In genomic region chrX:69153060-69153730, GRCh38 we compare ENCODE assay signal across 9 cellular contexts. TPM values are rescaled to one million over a fixed set of nuclear protein-coding genes. Genes with fewer than 3 reads are reported as not detected.
A peak's percentile ranks its signal among the peaks of the same experiment; 100 is the strongest.
DNase-seq lines count a peak whose midpoint lies in the region; ATAC-seq and TF ChIP-seq lines count a peak whose summit lies in the region.
"Had no signal": no experiment of that assay in that cellular context is flagged by ENCODE, and none has a peak within 500 bp of the region (broad histone marks: within the 10 kb centered on the region; RNA-seq: fewer than 3 reads in every experiment).

No MANE protein-coding gene starts in this region.

- intact Hi-C loops in uterus (cut with DNase I; ENCODE audit: low total_unique reads) = no loop called here

- no peak overlapping the region for H2BK120ac ChIP-seq in mesendoderm (ENCODE audit: low read depth, low read length)

- peak overlapping the region; percentile 53 for H3K18ac ChIP-seq in mesendoderm (ENCODE audit: low read length)

- peak; percentile 41 for DNase-seq in activated CD8-positive, alpha-beta memory T cell treated with anti-CD3 and anti-CD28 coated beads for 24 hours
- no peak for DNase-seq in activated CD8-positive, alpha-beta memory T cell treated with anti-CD3 and anti-CD28 coated beads, Interleukin-2, amount 10 ng/mL, durations not matched to agents 7 days and 5 days
- DNase-seq in mesendoderm (peak; percentile 93), uterus (peak; percentile 30 to 45)
- DNase-seq in stimulated activated naive B cell treated with anti-CD40 and anti-IgM and Interleukin-4, amounts not matched to agents 10 μg/mL and 1 μg/mL and 100 μg/mL, for 72 hours = no peak
- DNase-seq in stimulated activated naive CD8-positive, alpha-beta T cell treated with anti-CD3 and anti-CD28 coated beads, Interleukin-15, amount 100 ng/mL, for 72 hours = no peak
- DNase-seq: NCI-H187 treated with DMSO at 0.1 percent for 48 hours had no signal

- no peak overlapping the region for H4K8ac ChIP-seq in mesendoderm (ENCODE audit: low read depth, low read length)

- CTCF ChIA-PET in activated CD8-positive, alpha-beta memory T cell treated with anti-CD3 and anti-CD28 coated beads, Interleukin-2, amount 10 ng/mL, durations not matched to agents 7 days and 5 days (lab: Charles Lee) = no interaction called here

- no peak for TF ChIP-seq CTCF in uterus (IDR thresholded peaks at IDR 0.05)

- H3K9ac ChIP-seq in mesendoderm (ENCODE audit: low read length) = no peak overlapping the region

- H3K79me1 ChIP-seq in mesendoderm (ENCODE audit: low read length) = no peaks in the 10 kb centered on the region

- no peaks in the 10 kb centered on the region for H3K79me2 ChIP-seq in mesendoderm (ENCODE audit: control insufficient read depth, insufficient read depth, low read length)

- no peak overlapping the region for H3K23ac ChIP-seq in mesendoderm (ENCODE audit: low read length)

- H3K4me2 ChIP-seq in mesendoderm (ENCODE audit: low read length) = no peak overlapping the region

- no peak overlapping the region for H4K5ac ChIP-seq in mesendoderm (ENCODE audit: low read length)

- H3K9me3 Mint-ChIP-seq in activated CD8-positive, alpha-beta memory T cell treated with anti-CD3 and anti-CD28 coated beads, Interleukin-2, amount 10 ng/mL, durations not matched to agents 7 days and 5 days (ENCODE audit: low read depth) = no peaks in the 10 kb centered on the region
- H3K9me3 Mint-ChIP-seq in stimulated activated naive B cell treated with anti-CD40 and anti-IgM and Interleukin-4, amounts not matched to agents 10 μg/mL and 1 μg/mL and 100 μg/mL, for 72 hours = no peaks in the 10 kb centered on the region
- H3K9me3 Mint-ChIP-seq in stimulated activated naive CD8-positive, alpha-beta T cell treated with anti-CD3 and anti-CD28 coated beads, Interleukin-15, amount 100 ng/mL, for 72 hours = no peaks in the 10 kb centered on the region

- WGBS in mesendoderm (ENCODE audit: extremely low coverage, insufficient coverage, low lambda C conversion rate) = no CpG with 5 or more reads among the region's 8 CpGs

- H2BK5ac ChIP-seq in mesendoderm (ENCODE audit: low read length) = no peak overlapping the region

- no peaks in the 10 kb centered on the region for H3K36me3 ChIP-seq in mesendoderm (ENCODE audit: control insufficient read depth, insufficient read depth, low read length)
- H3K36me3 ChIP-seq in uterus = no peaks in the 10 kb centered on the region

- H3K4me3 Mint-ChIP-seq in activated CD8-positive, alpha-beta memory T cell treated with anti-CD3 and anti-CD28 coated beads, Interleukin-2, amount 10 ng/mL, durations not matched to agents 7 days and 5 days = no peak overlapping the region
- H3K4me3 Mint-ChIP-seq in stimulated activated naive B cell treated with anti-CD40 and anti-IgM and Interleukin-4, amounts not matched to agents 10 μg/mL and 1 μg/mL and 100 μg/mL, for 72 hours = no peak overlapping the region
- no peak overlapping the region for H3K4me3 Mint-ChIP-seq in stimulated activated naive CD8-positive, alpha-beta T cell treated with anti-CD3 and anti-CD28 coated beads, Interleukin-15, amount 100 ng/mL, for 72 hours

- no peak for TF ChIP-seq POLR2A in uterus (IDR thresholded peaks at IDR 0.05)

- no peaks in the 10 kb centered on the region for H3K36me3 Mint-ChIP-seq in activated CD8-positive, alpha-beta memory T cell treated with anti-CD3 and anti-CD28 coated beads, Interleukin-2, amount 10 ng/mL, durations not matched to agents 7 days and 5 days
- H3K36me3 Mint-ChIP-seq in stimulated activated naive B cell treated with anti-CD40 and anti-IgM and Interleukin-4, amounts not matched to agents 10 μg/mL and 1 μg/mL and 100 μg/mL, for 72 hours = no peaks in the 10 kb centered on the region

- no peaks in the 10 kb centered on the region for H3K9me3 ChIP-seq in uterus

- no peaks in the 10 kb centered on the region for H3K4me1 Mint-ChIP-seq in activated CD8-positive, alpha-beta memory T cell treated with anti-CD3 and anti-CD28 coated beads, Interleukin-2, amount 10 ng/mL, durations not matched to agents 7 days and 5 days
- peaks cover 0 to 2% of the 10 kb centered on the region in 2 donors for H3K4me1 Mint-ChIP-seq in stimulated activated naive B cell treated with anti-CD40 and anti-IgM and Interleukin-4, amounts not matched to agents 10 μg/mL and 1 μg/mL and 100 μg/mL, for 72 hours
- H3K4me1 Mint-ChIP-seq in stimulated activated naive CD8-positive, alpha-beta T cell treated with anti-CD3 and anti-CD28 coated beads, Interleukin-15, amount 100 ng/mL, for 72 hours = no peaks in the 10 kb centered on the region

- no peak for ATAC-seq in activated CD8-positive, alpha-beta memory T cell treated with anti-CD3 and anti-CD28 coated beads, Interleukin-2, amount 10 ng/mL, durations not matched to agents 7 days and 5 days
- ATAC-seq in esophagus mucosa = peak; percentile 34
- no peak for ATAC-seq in stimulated activated naive B cell treated with anti-CD40 and anti-IgM and Interleukin-4, amounts not matched to agents 10 μg/mL and 1 μg/mL and 100 μg/mL, for 72 hours (replicated peaks)
- no peak for ATAC-seq in GM19395 (IDR thresholded peaks at IDR 0.05; ENCODE audit: unreplicated experiment)
- no peak for ATAC-seq in stimulated activated naive CD8-positive, alpha-beta T cell treated with anti-CD3 and anti-CD28 coated beads, Interleukin-15, amount 100 ng/mL, for 72 hours

- H3K27me3 ChIP-seq in mesendoderm (ENCODE audit: insufficient read depth, low read length, poor library complexity) (no peaks in the 10 kb centered on the region), uterus (no peaks in the 10 kb centered on the region)

- peak overlapping the region; percentile 27 for H3K4ac ChIP-seq in mesendoderm (ENCODE audit: low read depth, low read length)

- H3K56ac ChIP-seq in mesendoderm (ENCODE audit: low read length) = no peak overlapping the region

- no peaks in the 10 kb centered on the region for H3K4me1 ChIP-seq in mesendoderm (ENCODE audit: control insufficient read depth, low read depth, low read length)
- H3K4me1 ChIP-seq in uterus = no peaks in the 10 kb centered on the region

- no peak overlapping the region for H2BK15ac ChIP-seq in mesendoderm (replicated peaks; ENCODE audit: low read depth)

- H3K27me3 Mint-ChIP-seq in activated CD8-positive, alpha-beta memory T cell treated with anti-CD3 and anti-CD28 coated beads, Interleukin-2, amount 10 ng/mL, durations not matched to agents 7 days and 5 days = no peaks in the 10 kb centered on the region
- peaks cover 16 to 33% of the 10 kb centered on the region in 2 donors for H3K27me3 Mint-ChIP-seq in stimulated activated naive B cell treated with anti-CD40 and anti-IgM and Interleukin-4, amounts not matched to agents 10 μg/mL and 1 μg/mL and 100 μg/mL, for 72 hours
- no peaks in the 10 kb centered on the region for H3K27me3 Mint-ChIP-seq in stimulated activated naive CD8-positive, alpha-beta T cell treated with anti-CD3 and anti-CD28 coated beads, Interleukin-15, amount 100 ng/mL, for 72 hours

- H2AK5ac ChIP-seq in mesendoderm (ENCODE audit: low read length) = no peak overlapping the region

- no peak overlapping the region for H3K27ac ChIP-seq in mesendoderm (ENCODE audit: low read depth, low read length)
- no peak overlapping the region for H3K27ac ChIP-seq in uterus

- H3K4me3 ChIP-seq in mesendoderm (ENCODE audit: low read length) = no peak overlapping the region
- no peak overlapping the region for H3K4me3 ChIP-seq in uterus

- H3K27ac Mint-ChIP-seq in activated CD8-positive, alpha-beta memory T cell treated with anti-CD3 and anti-CD28 coated beads, Interleukin-2, amount 10 ng/mL, durations not matched to agents 7 days and 5 days = no peak overlapping the region
- no peak overlapping the region for H3K27ac Mint-ChIP-seq in stimulated activated naive B cell treated with anti-CD40 and anti-IgM and Interleukin-4, amounts not matched to agents 10 μg/mL and 1 μg/mL and 100 μg/mL, for 72 hours
- H3K27ac Mint-ChIP-seq in stimulated activated naive CD8-positive, alpha-beta T cell treated with anti-CD3 and anti-CD28 coated beads, Interleukin-15, amount 100 ng/mL, for 72 hours = no peak overlapping the region

RNA-seq across cellular contexts. Expression of gene PJA1, which starts 12.1 kb away (rescaled TPM):
- total RNA-seq in activated CD8-positive, alpha-beta memory T cell treated with anti-CD3 and anti-CD28 coated beads, Interleukin-2, amount 10 ng/mL, durations not matched to agents 7 days and 5 days = 10 to 100 TPM; 17.5 to 20.1 TPM
- 10.6 TPM for total RNA-seq in esophagus mucosa
- 40.2 TPM for polyA plus RNA-seq in mesendoderm (2013, experiment 1 of 2)
- 43.1 TPM for polyA plus RNA-seq in mesendoderm (2013, experiment 2 of 2)
- total RNA-seq in uterus = 10 to 100 TPM in 3 of 4 donors, 1 to 10 TPM in 1; 9.7 to 68.0 (median 26.1) TPM

Comparison
In these comparisons a context has a peak if more than half of its experiments do, and no peak if none do; other contexts are left out.
1. DNase-seq: peak in activated CD8-positive, alpha-beta memory T cell treated with anti-CD3 and anti-CD28 coated beads for 24 hours (single experiment), mesendoderm (single experiment) and uterus (2 of 2); none in activated CD8-positive, alpha-beta memory T cell treated with anti-CD3 and anti-CD28 coated beads, Interleukin-2, amount 10 ng/mL, durations not matched to agents 7 days and 5 days (single experiment), stimulated activated naive B cell treated with anti-CD40 and anti-IgM and Interleukin-4, amounts not matched to agents 10 μg/mL and 1 μg/mL and 100 μg/mL, for 72 hours (single experiment) and stimulated activated naive CD8-positive, alpha-beta T cell treated with anti-CD3 and anti-CD28 coated beads, Interleukin-15, amount 100 ng/mL, for 72 hours (0 of 2).